18 cellular contexts compared by ENCODE assay signal in genomic region chr20:41669708-41670263, GRCh38. TPM values are rescaled to one million over a fixed set of nuclear protein-coding genes. Genes with fewer than 3 reads are reported as not detected.
A peak's percentile ranks its signal among the peaks of the same experiment; 100 is the strongest.
DNase-seq lines count a peak whose midpoint lies in the region; TF ChIP-seq lines count a peak whose summit lies in the region.
"Had no signal": no experiment of that assay in that cellular context is flagged by ENCODE, and none has a peak within 500 bp of the region (broad histone marks: within the 10 kb centered on the region; RNA-seq: fewer than 3 reads in every experiment).

No MANE protein-coding gene starts in this region.

- H2BK5ac ChIP-seq in H9 (ENCODE audit: insufficient read length, low read length), result no peak overlapping the region

- H3K9me3 Mint-ChIP-seq in H9, result no peaks in the 10 kb centered on the region; a peak in 1 of 5 replicates
- H3K9me3 Mint-ChIP-seq: activated naive CD4-positive, alpha-beta T cell treated with anti-CD3 and anti-CD28 coated beads, Interleukin-2, amount 50 U/mL, for 24 hours; dendritic cell treated with granulocyte-macrophage colony-stimulating factor and Interleukin-4, amounts not matched to agents 40 ng/mL and 50 ng/mL, for 4 days; neural progenitor cell had no signal

- peaks cover 3% of the 10 kb centered on the region for H3K27me3 Mint-ChIP-seq in H9 (ENCODE audit: low read depth)

- H3K79me2 ChIP-seq in H9 (ENCODE audit: insufficient read depth, low read length), result no peaks in the 10 kb centered on the region; the same call in 1 of the 2 replicates

- H3K27me3 ChIP-seq in H9 (ENCODE audit: insufficient read depth, low read length), result no peaks in the 10 kb centered on the region; the same call in 1 of the 2 replicates
- H3K27me3 ChIP-seq: neural progenitor cell had no signal

- DNase-seq in AG20443 (ENCODE audit: low spot score), result peak; percentile 18
- DNase-seq in H9, result peak; percentile 42
- DNase-seq in SK-N-DZ (ENCODE audit: low spot score), result peak; percentile 54
- peak; percentile 10 for DNase-seq in hepatic stellate cell (ENCODE audit: low spot score)
- DNase-seq in amniotic stem cell (lab: John Stamatoyannopoulos, UW), result no peak
- no peak for DNase-seq in stimulated activated CD4-positive, alpha-beta T cell treated with anti-CD3 and anti-CD28 coated beads, Interleukin-2, amount 100 ng/mL, for 24 hours
- no peak for DNase-seq in midbrain (lab: John Stamatoyannopoulos, UW)
- no peak for DNase-seq in foreskin fibroblast
- DNase-seq: activated CD4-positive, alpha-beta T cell treated with anti-CD3 and anti-CD28 coated beads, Interleukin-2, amount 50 U/mL, for 48 hours; activated T-cell treated with anti-CD3 and anti-CD28 coated beads, Interleukin-2, amount 50 U/mL, for 1 hour; heart left ventricle; NCI-H1105 treated with DMSO at 0.1 percent for 48 hours; retina; T1000 had no signal

- no peaks in the 10 kb centered on the region for H4K20me1 ChIP-seq in H9 (ENCODE audit: control insufficient read depth, insufficient read depth, insufficient read length)

- H3K14ac ChIP-seq in H9 (ENCODE audit: insufficient read depth, low read length), result peak overlapping the region; percentile 84; the same call in 1 of the 2 replicates

- H3K4ac ChIP-seq in H9 (ENCODE audit: low read depth, low read length), result no peak overlapping the region; the same call in 1 of the 2 replicates

- no peaks in the 10 kb centered on the region for H3K36me3 Mint-ChIP-seq in H9 (ENCODE audit: insufficient read depth in 1 of 3, low read depth in 3 of 3)
- H3K36me3 Mint-ChIP-seq: activated naive CD4-positive, alpha-beta T cell treated with anti-CD3 and anti-CD28 coated beads, Interleukin-2, amount 50 U/mL, for 24 hours; neural progenitor cell had no signal

- H3K4me2 ChIP-seq in H9 (ENCODE audit: insufficient read depth, insufficient read length, low read length), result no peak overlapping the region
- H3K4me2 ChIP-seq: neural progenitor cell had no signal

- no peak overlapping the region for H3T11ph ChIP-seq in H9 (ENCODE audit: low read length)

- no peak overlapping the region for H4K8ac ChIP-seq in H9 (replicated peaks; ENCODE audit: insufficient read length, low read depth, low read length)

- H3K4me1 ChIP-seq in H9 (ENCODE audit: insufficient read depth, low read length), result no peaks in the 10 kb centered on the region
- H3K4me1 ChIP-seq: heart left ventricle, neural progenitor cell, SJSA1 had no signal

- no peak overlapping the region for H3K27ac ChIP-seq in H9 (ENCODE audit: insufficient read length, low read depth, low read length)
- H3K27ac ChIP-seq: heart left ventricle, neural progenitor cell, SJSA1 had no signal

- no peak overlapping the region for H2BK12ac ChIP-seq in H9 (ENCODE audit: insufficient read length, low read depth, low read length)

- H3K9ac ChIP-seq in H9 (ENCODE audit: extremely low read depth, insufficient read length, low read length), result no peak overlapping the region
- H3K9ac ChIP-seq: neural progenitor cell had no signal

- H2AFZ ChIP-seq in H9 (ENCODE audit: low read length), result no peak overlapping the region
- H2AFZ ChIP-seq: neural progenitor cell had no signal

- no peak overlapping the region for H4K5ac ChIP-seq in H9 (ENCODE audit: insufficient read length, low read depth, low read length)

- no peak overlapping the region for H2BK20ac ChIP-seq in H9 (ENCODE audit: low read depth, low read length, poor library complexity, severe bottlenecking)

- H2AK5ac ChIP-seq in H9 (ENCODE audit: insufficient read length, low read length), result no peak overlapping the region

- H3K4me1 Mint-ChIP-seq in H9, result peaks cover 15 to 20% of the 10 kb centered on the region in 2 experiments
- H3K4me1 Mint-ChIP-seq: activated naive CD4-positive, alpha-beta T cell treated with anti-CD3 and anti-CD28 coated beads, Interleukin-2, amount 50 U/mL, for 24 hours; neural progenitor cell had no signal

- no peaks in the 10 kb centered on the region for H3K79me1 ChIP-seq in H9 (ENCODE audit: insufficient read depth, low read depth, low read length, poor library complexity, severe bottlenecking)

- H3K27ac Mint-ChIP-seq in H9, result 0 out of 7 replicates have a peak overlapping the region, but pooled peaks of 1 of the 3 experiments have one; percentile 23
- H3K27ac Mint-ChIP-seq: activated naive CD4-positive, alpha-beta T cell treated with anti-CD3 and anti-CD28 coated beads, Interleukin-2, amount 50 U/mL, for 24 hours; dendritic cell treated with granulocyte-macrophage colony-stimulating factor and Interleukin-4, amounts not matched to agents 40 ng/mL and 50 ng/mL, for 4 days had no signal

- H3K4me3 ChIP-seq in foreskin fibroblast (ENCODE audit: low read depth in 1 of 2, low read length in 2 of 2), result no peak overlapping the region
- H3K4me3 ChIP-seq: heart left ventricle, neural progenitor cell, SJSA1 had no signal

- no CpG with 5 or more reads among the region's 6 CpGs for WGBS in H9 (ENCODE audit: extremely low coverage, insufficient read length, low lambda C conversion rate)

- H3K56ac ChIP-seq in H9 (ENCODE audit: insufficient read length, low read depth, low read length), result peak overlapping the region; percentile 56

- no peak overlapping the region for H4K91ac ChIP-seq in H9 (ENCODE audit: insufficient read length, low read depth, low read length)

- H3K18ac ChIP-seq in H9 (ENCODE audit: insufficient read length, low read depth, low read length), result peak overlapping the region; percentile 42

- H3K23me2 ChIP-seq in H9 (ENCODE audit: insufficient read length, low read depth, low read length, poor library complexity, severe bottlenecking), result no peaks in the 10 kb centered on the region

- no peak overlapping the region for H2BK120ac ChIP-seq in H9 (ENCODE audit: low read depth, low read length, poor library complexity, severe bottlenecking)

- H3K4me3 Mint-ChIP-seq in H9, result no peak overlapping the region
- H3K4me3 Mint-ChIP-seq: activated naive CD4-positive, alpha-beta T cell treated with anti-CD3 and anti-CD28 coated beads, Interleukin-2, amount 50 U/mL, for 24 hours; dendritic cell treated with granulocyte-macrophage colony-stimulating factor and Interleukin-4, amounts not matched to agents 40 ng/mL and 50 ng/mL, for 4 days; neural progenitor cell had no signal

- no peak overlapping the region for H2BK15ac ChIP-seq in H9 (ENCODE audit: low read depth, low read length)

- no peaks in the 10 kb centered on the region for H3K9me3 ChIP-seq in H9 (ENCODE audit: control insufficient read depth, low read depth, low read length)
- H3K9me3 ChIP-seq: heart left ventricle, SJSA1 had no signal

- no peak for TF ChIP-seq CTCF in H9 (conservative IDR thresholded peaks at IDR 0.05)
- TF ChIP-seq CTCF in foreskin fibroblast (IDR thresholded peaks at IDR 0.05; ENCODE audit: low read depth, low read length), result no peak

- no peak overlapping the region for H3K23ac ChIP-seq in H9 (ENCODE audit: insufficient read length, low read depth, low read length)

RNA-seq across cellular contexts. Expression of gene CHD6, which starts 51.6 kb away (rescaled TPM):
- 48.2 and 51.5 TPM in 2 replicates for total RNA-seq in H9 (2021)
- polyA plus RNA-seq in SK-N-DZ (2014; cell fraction: cytosol; rRNA removed), result 16.1 and 20.2 TPM in 2 replicates
- polyA plus RNA-seq in SK-N-DZ (2014; cell fraction: nucleus; rRNA removed), result 66.9 and 111 TPM in 2 replicates

Comparison
In these comparisons a context has a peak if more than half of its experiments do, and no peak if none do; other contexts are left out.
1. DNase-seq: peak in AG20443 (single experiment), H9 (single experiment), SK-N-DZ (single experiment) and hepatic stellate cell (single experiment); none in amniotic stem cell (single experiment), stimulated activated CD4-positive, alpha-beta T cell treated with anti-CD3 and anti-CD28 coated beads, Interleukin-2, amount 100 ng/mL, for 24 hours (0 of 2), midbrain (single experiment) and foreskin fibroblast (0 of 2).